13 cellular contexts compared by ENCODE assay signal in genomic region chr19:35212241-35212640, GRCh38. TPM values are rescaled to one million over a fixed set of nuclear protein-coding genes. Genes with fewer than 3 reads are reported as not detected.
DNase-seq lines count a peak whose midpoint lies in the region; ATAC-seq, FAIRE-seq and TF ChIP-seq lines count a peak whose summit lies in the region.
"Had no signal": no experiment of that assay in that cellular context is flagged by ENCODE, and none has a peak within 500 bp of the region (broad histone marks: within the 10 kb centered on the region; RNA-seq: fewer than 3 reads in every experiment).

No MANE protein-coding gene starts in this region.

- H3K23me2 ChIP-seq in H1 (ENCODE audit: low read depth, low read length): no peaks in the 10 kb centered on the region

- H3K4me3 ChIP-seq in H1 (ENCODE audit: extremely low read depth in 1 of 4, insufficient read depth in 2 of 4, low read depth in 3 of 4, low read length in 4 of 4): no peak overlapping the region
- H3K4me3 ChIP-seq in stomach: no peak overlapping the region
- no peak overlapping the region for H3K4me3 ChIP-seq in testis

- no peak overlapping the region for H3K18ac ChIP-seq in H1 (ENCODE audit: extremely low read depth, low read length)

- no peak for ATAC-seq in T-helper 17 cell
- no peak for ATAC-seq in GM18511 (IDR thresholded peaks at IDR 0.05; ENCODE audit: unreplicated experiment)

- H2AK5ac ChIP-seq in H1 (ENCODE audit: low read depth, low read length): no peak overlapping the region

- peaks cover 39% of the 10 kb centered on the region for H3K4me1 Mint-ChIP-seq in T-helper 17 cell

- H3K27me3 ChIP-seq in H1 (replicated peaks in 1 of 4; ENCODE audit: control insufficient read depth in 3 of 4, extremely low read depth in 1 of 4, insufficient read depth in 3 of 4, low read length in 3 of 4) (no peaks in the 10 kb centered on the region), stomach (no peaks in the 10 kb centered on the region), testis (no peaks in the 10 kb centered on the region)

- no peak overlapping the region for H3K4me2 ChIP-seq in H1 (ENCODE audit: insufficient read depth in 1 of 2, low read depth in 2 of 2, low read length in 2 of 2)

- no peak overlapping the region for H3K27ac ChIP-seq in H1 (ENCODE audit: low read depth, low read length)
- H3K27ac ChIP-seq in stomach: peak overlapping the region in 4 of 5 donors; percentile 60 to 85 (median 77)
- peak overlapping the region in 1 of 2 donors; percentile 63 for H3K27ac ChIP-seq in testis
- H3K27ac ChIP-seq: WERI-Rb-1 had no signal

- no peak overlapping the region; the same call in 1 of the 2 replicates for H2BK5ac ChIP-seq in H1 (ENCODE audit: low read depth, low read length)

- no peak overlapping the region for H3K56ac ChIP-seq in H1 (replicated peaks; ENCODE audit: insufficient read length, low read depth, low read length)

- peak; percentile 60 for DNase-seq in activated CD8-positive, alpha-beta memory T cell treated with anti-CD3 and anti-CD28 coated beads for 24 hours
- DNase-seq in activated CD8-positive, alpha-beta memory T cell treated with anti-CD3 and anti-CD28 coated beads, Interleukin-2, amount 50 U/mL, for 4 hours: no peak
- DNase-seq in T-helper 17 cell: no peak
- DNase-seq in H1 (ENCODE audit: low read depth in 1 of 2, low spot score in 2 of 2): no peak
- no peak for DNase-seq in stomach
- no peak for DNase-seq in testis
- DNase-seq in NCI-H1105 (lab: John Stamatoyannopoulos, UW): no peak
- DNase-seq: ACHN, WERI-Rb-1 had no signal

- H3K4ac ChIP-seq in H1 (replicated peaks; ENCODE audit: insufficient read length, low read depth, low read length): no peak overlapping the region

- no peaks in the 10 kb centered on the region for H3K79me2 ChIP-seq in H1 (ENCODE audit: control insufficient read depth in 1 of 2, insufficient read depth in 2 of 2, low read length in 2 of 2)

- no peak overlapping the region for H3K14ac ChIP-seq in H1 (ENCODE audit: insufficient read length)

- H3K4me1 ChIP-seq in H1 (replicated peaks in 1 of 4; ENCODE audit: control insufficient read depth in 3 of 4, insufficient read depth in 4 of 4, low read length in 3 of 4): no peaks in the 10 kb centered on the region; a peak in 2 of 7 replicates
- H3K4me1 ChIP-seq in stomach: peaks cover 14 to 22% (median 18%) of the 10 kb centered on the region in 4 donors
- H3K4me1 ChIP-seq in testis: peaks cover 15% of the 10 kb centered on the region

- 0 out of 2 replicates have a peak overlapping the region, but pooled peaks have one; percentile 1 for H2AFZ ChIP-seq in H1 (ENCODE audit: low read length)

- H3K36me3 ChIP-seq in H1 (ENCODE audit: control insufficient read depth in 2 of 4, insufficient read depth in 4 of 4, low read length in 3 of 4) (no peaks in the 10 kb centered on the region), stomach (no peaks in the 10 kb centered on the region), testis (ENCODE audit: low read depth, missing control alignments) (no peaks in the 10 kb centered on the region)
- H3K36me3 ChIP-seq: WERI-Rb-1 had no signal

- no peak overlapping the region for H3K23ac ChIP-seq in H1 (ENCODE audit: insufficient read length)

- POLR2A ChIA-PET in H1 (lab: Charles Lee; ENCODE audit: partially characterized antibody): interaction anchor here (1.2 kb wide), 1 partner anchor 58 kb away, joined by 3 read pairs; no protein-coding TSS in a partner anchor

- TF ChIP-seq CTCF in H1 (IDR thresholded peaks at IDR 0.05; ENCODE audit: control extremely low read depth in 1 of 3, insufficient read depth in 1 of 3, low read depth in 1 of 3, low read length in 3 of 3) (no peak), stomach (IDR thresholded peaks at IDR 0.05) (no peak), testis (IDR thresholded peaks at IDR 0.05) (no peak)

- H3K9ac ChIP-seq in H1 (replicated peaks in 1 of 4; ENCODE audit: extremely low read depth in 1 of 4, low read depth in 3 of 4, low read length in 3 of 4): no peak overlapping the region

- 0 out of 2 replicates have a peak overlapping the region, but pooled peaks have one; percentile 43 for H2BK12ac ChIP-seq in H1 (ENCODE audit: low read depth, low read length)

- H2BK120ac ChIP-seq in H1 (replicated peaks; ENCODE audit: low read depth, low read length): no peak overlapping the region

- H4K91ac ChIP-seq in H1 (replicated peaks; ENCODE audit: insufficient read length, low read length): no peak overlapping the region

- TF ChIP-seq RAD21 in H1 (IDR thresholded peaks at IDR 0.05 in 1 of 2, conservative IDR thresholded peaks at IDR 0.05 in 1 of 2; ENCODE audit: low read depth in 2 of 2, low read length in 2 of 2): no peak

- H4K20me1 ChIP-seq in H1 (replicated peaks in 1 of 2; ENCODE audit: control insufficient read depth in 1 of 2, insufficient read depth in 2 of 2, low read length in 2 of 2): no peaks in the 10 kb centered on the region

- H3K9me3 ChIP-seq in T-helper 17 cell (ENCODE audit: control insufficient read depth, low read length, poor library complexity, severe bottlenecking): no peaks in the 10 kb centered on the region
- H3K9me3 ChIP-seq in H1 (ENCODE audit: insufficient read depth in 2 of 2, low read depth in 1 of 2, low read length in 1 of 2): no peaks in the 10 kb centered on the region
- no peaks in the 10 kb centered on the region for H3K9me3 ChIP-seq in stomach
- H3K9me3 ChIP-seq in testis: no peaks in the 10 kb centered on the region

- intact Hi-C loops in stomach (cut with DNase I; ENCODE audit: low total_unique reads) (no loop called here), testis (cut with DNase I; ENCODE audit: low total_unique reads) (no loop called here)

- 0 out of 2 replicates have a peak overlapping the region, but pooled peaks have one; percentile 37 for H2BK20ac ChIP-seq in H1 (ENCODE audit: low read length)

- no peaks in the 10 kb centered on the region for H3K27me3 Mint-ChIP-seq in T-helper 17 cell

- H3K36me3 Mint-ChIP-seq in T-helper 17 cell (ENCODE audit: low read depth): no peaks in the 10 kb centered on the region

- TF ChIP-seq EP300 in H1 (IDR thresholded peaks at IDR 0.05; ENCODE audit: borderline replicate concordance in 1 of 2, low read depth in 2 of 2, low read length in 2 of 2) (no peak), stomach (IDR thresholded peaks at IDR 0.05) (no peak)

- H3K27ac Mint-ChIP-seq in T-helper 17 cell: peak overlapping the region; percentile 99

- FAIRE-seq in H1 (lab: Jason Lieb, UNC): no peak

- no peak overlapping the region for H2BK15ac ChIP-seq in H1 (ENCODE audit: low read length)

- H3K79me1 ChIP-seq in H1 (ENCODE audit: low read depth, low read length): no peaks in the 10 kb centered on the region

- H4K8ac ChIP-seq in H1 (ENCODE audit: extremely low read depth, insufficient read depth, low read length): no peak overlapping the region

- 67% methylated on average over 7 of the region's 7 CpGs; no CpG with 5 or more reads in 1 of the 2 experiments for WGBS in H1 (ENCODE audit: extremely low coverage in 1 of 2, insufficient coverage in 1 of 2, insufficient read length in 1 of 2, insufficient replicate concordance in 2 of 2, low coverage in 1 of 2, low lambda C conversion rate in 2 of 2, missing lambda C conversion rate in 1 of 2), 2 experiments
- 65 to 71% (median 70%) methylated on average over 7 of the region's 7 CpGs for WGBS in stomach, 5 donors
- WGBS in testis, 2 donors: 68 to 75% methylated on average over 7 of the region's 7 CpGs

- no peak overlapping the region for H4K5ac ChIP-seq in H1 (ENCODE audit: insufficient read length, low read depth, low read length)

- H3K4me3 Mint-ChIP-seq in T-helper 17 cell: peak overlapping the region; percentile 84

- CTCF ChIA-PET in H1 (lab: Charles Lee; ENCODE audit: partially characterized antibody): interaction anchor here (1.3 kb wide), 1 partner anchor 144 kb away, joined by 3 read pairs; no protein-coding TSS in a partner anchor

- TF ChIP-seq POLR2A in H1 (IDR thresholded peaks at IDR 0.05; ENCODE audit: control extremely low read depth in 1 of 2, low read depth in 2 of 2, low read length in 2 of 2): no peak
- no peak for TF ChIP-seq POLR2A in stomach (IDR thresholded peaks at IDR 0.05)
- no peak for TF ChIP-seq POLR2A in testis (IDR thresholded peaks at IDR 0.05)

RNA-seq across cellular contexts. Expression of gene FAM187B, which starts 16.3 kb away (rescaled TPM):
- total RNA-seq in T-helper 17 cell (not detected), stomach (not detected), testis (100 to 1,000 TPM in 1 of 2 donors, 10 to 100 TPM in 1; 18.4 to 105 TPM)
- total RNA-seq in H1 (2021; fragmentation: NEBNext Ultra II Directional; extraction: Animal tissue kit (Norgen Biotek cat#: 25700)): not detected in 2 replicates
- polyA plus RNA-seq in H1 (2011; rRNA removed) (0.09 TPM in 1 of 2 replicates, not detected in the other), stomach (under 1 TPM in 1 of 3 donors, not detected in 2; 0.25 TPM), testis (ENCODE audit: insufficient read depth, low read depth, low replicate concordance) (79.2 TPM)
- 0.06 TPM for polyA plus RNA-seq in H1 (2011; cell fraction: cytosol; rRNA removed)
- 0.19 TPM for polyA plus RNA-seq in H1 (2011; cell fraction: nucleus; rRNA removed)
- not detected in 4 replicates for polyA plus RNA-seq in H1 (2012, experiment 1 of 2)
- not detected for polyA plus RNA-seq in H1 (2012, experiment 2 of 2)
- not detected for polyA plus RNA-seq in H1 (2013, experiment 1 of 2)
- polyA plus RNA-seq in H1 (2013, experiment 2 of 2): not detected
- polyA minus RNA-seq in H1 (2011; rRNA and poly(A)+ RNA removed): not detected in 2 replicates
- polyA minus RNA-seq in H1 (2011; cell fraction: cytosol; rRNA and poly(A)+ RNA removed): not detected
- not detected for polyA minus RNA-seq in H1 (2011; cell fraction: nucleus; rRNA and poly(A)+ RNA removed)
- total RNA-seq: epithelial cell of proximal tubule, osteocyte, ureter had no signal

RNA-seq across cellular contexts. Expression of gene LSR, which starts 36.6 kb away (rescaled TPM):
- total RNA-seq in T-helper 17 cell (10 to 100 TPM; 42.6 to 44.5 TPM), stomach (100 to 1,000 TPM in 2 of 5 donors, 10 to 100 TPM in 3; 20.4 to 174 (median 72.8) TPM), testis (100 to 1,000 TPM; 154 to 195 TPM)
- 159 and 166 TPM in 2 replicates for total RNA-seq in H1 (2021; fragmentation: NEBNext Ultra II Directional; extraction: Animal tissue kit (Norgen Biotek cat#: 25700))
- polyA plus RNA-seq in H1 (2011; rRNA removed) (186 and 296 TPM in 2 replicates), stomach (10 to 100 TPM; 17.9 to 90.7 (median 84.4) TPM), testis (ENCODE audit: insufficient read depth, low read depth, low replicate concordance) (85.7 TPM)
- 106 TPM for polyA plus RNA-seq in H1 (2011; cell fraction: cytosol; rRNA removed)
- polyA plus RNA-seq in H1 (2011; cell fraction: nucleus; rRNA removed): 204 TPM
- 145 to 238 TPM (median 230 TPM) in 4 replicates for polyA plus RNA-seq in H1 (2012, experiment 1 of 2)
- polyA plus RNA-seq in H1 (2012, experiment 2 of 2): 175 TPM
- 208 TPM for polyA plus RNA-seq in H1 (2013, experiment 1 of 2)
- polyA plus RNA-seq in H1 (2013, experiment 2 of 2): 218 TPM
- 87.1 and 93.1 TPM in 2 replicates for polyA minus RNA-seq in H1 (2011; rRNA and poly(A)+ RNA removed)
- 222 TPM for polyA minus RNA-seq in H1 (2011; cell fraction: cytosol; rRNA and poly(A)+ RNA removed)
- 191 TPM for polyA minus RNA-seq in H1 (2011; cell fraction: nucleus; rRNA and poly(A)+ RNA removed)

RNA-seq across cellular contexts. Expression of gene USF2, which starts 56.5 kb away (rescaled TPM):
- total RNA-seq in T-helper 17 cell: 100 to 1,000 TPM; 204 to 299 TPM
- 109 and 113 TPM in 2 replicates for total RNA-seq in H1 (2021; fragmentation: NEBNext Ultra II Directional; extraction: Animal tissue kit (Norgen Biotek cat#: 25700))
- 74.1 and 119 TPM in 2 replicates for polyA plus RNA-seq in H1 (2011; rRNA removed)
- polyA plus RNA-seq in H1 (2011; cell fraction: cytosol; rRNA removed): 142 TPM
- 268 TPM for polyA plus RNA-seq in H1 (2011; cell fraction: nucleus; rRNA removed)
- polyA plus RNA-seq in H1 (2012, experiment 1 of 2): 112 to 133 TPM (median 125 TPM) in 4 replicates
- polyA plus RNA-seq in H1 (2012, experiment 2 of 2): 90.5 TPM
- polyA plus RNA-seq in H1 (2013, experiment 1 of 2): 70.6 TPM
- 72.7 TPM for polyA plus RNA-seq in H1 (2013, experiment 2 of 2)
- 29.0 and 60.8 TPM in 2 replicates for polyA minus RNA-seq in H1 (2011; rRNA and poly(A)+ RNA removed)
- polyA minus RNA-seq in H1 (2011; cell fraction: cytosol; rRNA and poly(A)+ RNA removed): 79.1 TPM
- 82.7 TPM for polyA minus RNA-seq in H1 (2011; cell fraction: nucleus; rRNA and poly(A)+ RNA removed)
- 100 to 1,000 TPM in 1 of 5 donors, 10 to 100 TPM in 4; 26.8 to 105 (median 71.8) TPM for total RNA-seq in stomach
- polyA plus RNA-seq in stomach: 100 to 1,000 TPM in 1 of 3 donors, 10 to 100 TPM in 2; 83.9 to 109 (median 88.2) TPM
- 100 to 1,000 TPM; 105 to 123 TPM for total RNA-seq in testis
- 83.1 TPM for polyA plus RNA-seq in testis (ENCODE audit: insufficient read depth, low read depth, low replicate concordance)

RNA-seq across cellular contexts. Expression of gene FXYD5, which starts 57.7 kb away (rescaled TPM):
- total RNA-seq in T-helper 17 cell (100 to 1,000 TPM; 533 to 557 TPM), stomach (100 to 1,000 TPM in 1 of 5 donors, 10 to 100 TPM in 4; 10.3 to 118 (median 19.2) TPM), testis (10 to 100 TPM in 1 of 2 donors, 1 to 10 TPM in 1; 5.7 to 17.5 TPM)
- total RNA-seq in H1 (2021; fragmentation: NEBNext Ultra II Directional; extraction: Animal tissue kit (Norgen Biotek cat#: 25700)): 99.0 and 104 TPM in 2 replicates
- polyA plus RNA-seq in H1 (2011; rRNA removed) (167 and 191 TPM in 2 replicates), stomach (10 to 100 TPM; 37.9 to 81.1 (median 55.0) TPM), testis (ENCODE audit: insufficient read depth, low read depth, low replicate concordance) (38.1 TPM)
- 117 TPM for polyA plus RNA-seq in H1 (2011; cell fraction: cytosol; rRNA removed)
- polyA plus RNA-seq in H1 (2011; cell fraction: nucleus; rRNA removed): 131 TPM
- 113 to 185 TPM (median 177 TPM) in 4 replicates for polyA plus RNA-seq in H1 (2012, experiment 1 of 2)
- 175 TPM for polyA plus RNA-seq in H1 (2012, experiment 2 of 2)
- 277 TPM for polyA plus RNA-seq in H1 (2013, experiment 1 of 2)
- 347 TPM for polyA plus RNA-seq in H1 (2013, experiment 2 of 2)
- 89.3 and 107 TPM in 2 replicates for polyA minus RNA-seq in H1 (2011; rRNA and poly(A)+ RNA removed)
- polyA minus RNA-seq in H1 (2011; cell fraction: cytosol; rRNA and poly(A)+ RNA removed): 89.5 TPM
- polyA minus RNA-seq in H1 (2011; cell fraction: nucleus; rRNA and poly(A)+ RNA removed): 51.4 TPM

Comparison
In these comparisons a context has a peak if more than half of its experiments do, and no peak if none do; other contexts are left out.
1. RNA of gene FAM187B, which starts 16.3 kb away (total RNA-seq): 18.4 to 105 TPM in testis; not detected in T-helper 17 cell, not detected in H1 and not detected in stomach; every median in the first group is over 10 times any median in the second.